In genomic region chr9:37903581-37903830, GRCh38 we compare ENCODE assay signal across 8 cellular contexts. TPM values are rescaled to one million over a fixed set of nuclear protein-coding genes. Genes with fewer than 3 reads are reported as not detected.
DNase-seq lines count a peak whose midpoint lies in the region; ATAC-seq and TF ChIP-seq lines count a peak whose summit lies in the region.

No MANE protein-coding gene starts in this region.

- H3K27me3 ChIP-seq in ascending aorta: no peaks in the 10 kb centered on the region

- H3K27ac Mint-ChIP-seq in stimulated activated naive CD8-positive, alpha-beta T cell treated with anti-CD3 and anti-CD28 coated beads, Interleukin-15, amount 100 ng/mL, for 72 hours: peak overlapping the region; percentile 91 to 98

- TF ChIP-seq RAD21 in Ishikawa (IDR thresholded peaks at IDR 0.05; ENCODE audit: low read depth): no peak

- DNase-seq in COLO668 (lab: John Stamatoyannopoulos, UW; ENCODE audit: unreplicated experiment): peak; percentile 80
- DNase-seq in ascending aorta (ENCODE audit: low spot score in 2 of 2): peak in 1 of 2 donors; percentile 79
- peak; percentile 79 for DNase-seq in islet precursor cell
- DNase-seq in stimulated activated naive CD8-positive, alpha-beta T cell treated with anti-CD3 and anti-CD28 coated beads, Interleukin-15, amount 100 ng/mL, for 72 hours: no peak
- no peak for DNase-seq in NCI-H1105 treated with DMSO at 0.1 percent for 48 hours (lab: John Stamatoyannopoulos, UW)
- DNase-seq in NCI-H2029 treated with DMSO at 0.1 percent for 48 hours (lab: John Stamatoyannopoulos, UW): no peak

- H3K27me3 Mint-ChIP-seq in stimulated activated naive CD8-positive, alpha-beta T cell treated with anti-CD3 and anti-CD28 coated beads, Interleukin-15, amount 100 ng/mL, for 72 hours: no peaks in the 10 kb centered on the region

- intact Hi-C loops in ascending aorta (cut with DNase I): loop anchor here (5.0 to 10.0 kb wide), 7 partner anchors 119 to 521 kb away; partner anchors contain the start of genes ALDH1B1, EXOSC3, IGFBPL1 and TOMM5

- peak overlapping the region; percentile 88 to 95 for H3K4me3 ChIP-seq in ascending aorta

- peak overlapping the region; percentile 89 to 92 for H3K4me3 Mint-ChIP-seq in stimulated activated naive CD8-positive, alpha-beta T cell treated with anti-CD3 and anti-CD28 coated beads, Interleukin-15, amount 100 ng/mL, for 72 hours

- TF ChIP-seq EP300 in Ishikawa (IDR thresholded peaks at IDR 0.05; ENCODE audit: borderline replicate concordance): no peak

- H3K27ac ChIP-seq in ascending aorta: peak overlapping the region; percentile 81 to 84

- peak; percentile 44 for ATAC-seq in GM21390 (IDR thresholded peaks at IDR 0.05; ENCODE audit: unreplicated experiment)
- peak; percentile 63 for ATAC-seq in stimulated activated naive CD8-positive, alpha-beta T cell treated with anti-CD3 and anti-CD28 coated beads, Interleukin-15, amount 100 ng/mL, for 72 hours

- TF ChIP-seq CTCF in ascending aorta (IDR thresholded peaks at IDR 0.05): no peak

- no peaks in the 10 kb centered on the region for H3K9me3 Mint-ChIP-seq in stimulated activated naive CD8-positive, alpha-beta T cell treated with anti-CD3 and anti-CD28 coated beads, Interleukin-15, amount 100 ng/mL, for 72 hours

- H3K36me3 ChIP-seq in ascending aorta: peaks cover 10% of the 10 kb centered on the region in 2 donors

- H3K4me1 ChIP-seq in ascending aorta: peaks cover 3 to 12% of the 10 kb centered on the region in 2 donors

- no peaks in the 10 kb centered on the region for H3K9me3 ChIP-seq in ascending aorta

- peaks cover 19% of the 10 kb centered on the region for H3K4me1 Mint-ChIP-seq in stimulated activated naive CD8-positive, alpha-beta T cell treated with anti-CD3 and anti-CD28 coated beads, Interleukin-15, amount 100 ng/mL, for 72 hours

TF ChIP-seq in Ishikawa, 13 proteins besides CTCF, POLR2A, EP300 and RAD21:
- TF ChIP-seq TEAD4 (IDR thresholded peaks at IDR 0.05): no peak
- TF ChIP-seq YY1 (IDR thresholded peaks at IDR 0.05; ENCODE audit: low read depth): 0 out of 2 replicates have a peak, but pooled peaks have one; percentile 11

RNA-seq across cellular contexts. Expression of gene SLC25A51, which starts 0.4 kb away (rescaled TPM):
- 5.9 TPM for total RNA-seq in ascending aorta

Comparison
In these comparisons a context has a peak if more than half of its experiments do, and no peak if none do; other contexts are left out.
1. DNase-seq: peak in COLO668 (single experiment) and islet precursor cell (single experiment); none in stimulated activated naive CD8-positive, alpha-beta T cell treated with anti-CD3 and anti-CD28 coated beads, Interleukin-15, amount 100 ng/mL, for 72 hours (0 of 2), NCI-H1105 treated with DMSO at 0.1 percent for 48 hours (single experiment) and NCI-H2029 treated with DMSO at 0.1 percent for 48 hours (single experiment).